Comparison of ENCODE assay signal across 15 cellular contexts in the genomic region with DNA sequence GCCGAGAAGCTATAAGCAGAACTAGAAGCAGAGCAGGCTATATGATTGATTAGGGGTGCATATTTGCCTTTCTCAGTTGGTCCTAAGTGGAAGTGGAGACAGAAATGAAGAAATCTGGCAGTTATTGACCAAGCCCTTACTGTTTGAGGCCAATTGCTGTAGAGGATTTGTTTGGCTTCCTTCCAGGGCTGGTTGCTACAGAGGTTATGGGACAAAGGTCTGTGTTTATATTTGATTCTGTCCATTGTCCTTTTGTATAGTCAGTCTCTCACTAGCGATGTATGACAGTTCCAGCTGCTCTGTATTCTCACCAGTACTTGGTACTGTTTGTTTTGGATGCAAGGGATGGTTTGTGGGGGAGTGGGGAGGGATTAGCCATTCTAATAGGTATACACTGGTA. TPM values are rescaled to one million over a fixed set of nuclear protein-coding genes. Genes with fewer than 3 reads are reported as not detected.
DNase-seq lines count a peak whose midpoint lies in the region; ATAC-seq and TF ChIP-seq lines count a peak whose summit lies in the region.
"Had no signal": no experiment of that assay in that cellular context is flagged by ENCODE, and none has a peak within 500 bp of the region (broad histone marks: within the 10 kb centered on the region; RNA-seq: fewer than 3 reads in every experiment).

No MANE protein-coding gene starts in this region.

- intact Hi-C loops in transverse colon (cut with DNase I; ENCODE audit: low total_unique reads): no loop called here

- no peak for TF ChIP-seq EP300 in transverse colon (IDR thresholded peaks at IDR 0.05; ENCODE audit: low read depth)

- H3K27ac ChIP-seq in transverse colon: peak overlapping the region; percentile 27 to 66 (median 54)
- H3K27ac ChIP-seq: heart left ventricle, left ventricle myocardium inferior, stomach had no signal

- H3K9me3 ChIP-seq in transverse colon: no peaks in the 10 kb centered on the region
- H3K9me3 ChIP-seq: heart left ventricle, left ventricle myocardium inferior, stomach had no signal

- ATAC-seq in WTC11 (no peak), GM18870 (IDR thresholded peaks at IDR 0.05; ENCODE audit: unreplicated experiment) (no peak)
- ATAC-seq: HCT116, heart left ventricle had no signal

- H3K36me3 Mint-ChIP-seq in WTC11: no peaks in the 10 kb centered on the region
- H3K36me3 Mint-ChIP-seq: CD4-positive, alpha-beta memory T cell had no signal

- no peak overlapping the region for H3K4me3 Mint-ChIP-seq in WTC11
- H3K4me3 Mint-ChIP-seq: CD4-positive, alpha-beta memory T cell had no signal

- H3K27me3 ChIP-seq in transverse colon: peaks cover 5% of the 10 kb centered on the region

- H3K27ac Mint-ChIP-seq in WTC11: no peak overlapping the region
- H3K27ac Mint-ChIP-seq: CD4-positive, alpha-beta memory T cell had no signal

- H3K4me1 ChIP-seq in transverse colon: peaks cover 0 to 23% (median 14%) of the 10 kb centered on the region in 4 donors
- H3K4me1 ChIP-seq: heart left ventricle, left ventricle myocardium inferior had no signal

- H3K9me3 Mint-ChIP-seq in WTC11: peaks cover 6% of the 10 kb centered on the region
- H3K9me3 Mint-ChIP-seq: CD4-positive, alpha-beta memory T cell had no signal

- DNase-seq in HuH-7.5 (ENCODE audit: low spot score) (peak; percentile 43), NCI-H2196 treated with DMSO at 0.1 percent for 48 hours (lab: John Stamatoyannopoulos, UW; ENCODE audit: unreplicated experiment) (peak; percentile 35), WTC11 (ENCODE audit: low spot score) (no peak), transverse colon (peak; percentile 63), NCI-H1694 (lab: John Stamatoyannopoulos, UW) (no peak), H4 (ENCODE audit: low spot score) (no peak)
- DNase-seq: activated CD4-positive, CD25-positive, alpha-beta regulatory T cell treated with anti-CD3 and anti-CD28 coated beads, Interleukin-2, amount 50 U/mL, for 72 hours; CD4-positive, alpha-beta memory T cell; heart left ventricle; left ventricle myocardium inferior; stomach had no signal

- in situ Hi-C loops in transverse colon (cut with MboI; ENCODE audit: low pct_ligation_motif_present in 1 of 4, low pct_unique_long_range_greater_than_20kb in 1 of 4, low sequenced_read_pairs in 3 of 4): loop anchor here in 1 of 4 donors (25.0 kb wide), 1 partner anchor 211 kb away; the partner anchor contains the start of gene SPNS3

- peaks cover 20% of the 10 kb centered on the region for H3K27me3 Mint-ChIP-seq in WTC11 (ENCODE audit: low read depth)

- no peak for TF ChIP-seq POLR2A in transverse colon (IDR thresholded peaks at IDR 0.05)

- POLR2A ChIA-PET in WTC11 (lab: Charles Lee): no interaction called here

- peaks cover 8% of the 10 kb centered on the region for H3K4me1 Mint-ChIP-seq in WTC11
- H3K4me1 Mint-ChIP-seq: CD4-positive, alpha-beta memory T cell had no signal

- CTCF ChIA-PET in WTC11 (lab: Charles Lee): no interaction called here

- WGBS in transverse colon (ENCODE audit: low coverage in 1 of 2), 2 donors: 10 to 33% methylated on average over 1 to 2 of the region's 2 CpGs

- TF ChIP-seq CTCF in WTC11 (IDR thresholded peaks at IDR 0.05): no peak
- TF ChIP-seq CTCF in transverse colon (IDR thresholded peaks at IDR 0.05): no peak

- H3K4me3 ChIP-seq in transverse colon: no peak overlapping the region
- H3K4me3 ChIP-seq: heart left ventricle, left ventricle myocardium inferior, stomach had no signal

- no peaks in the 10 kb centered on the region for H3K36me3 ChIP-seq in transverse colon
- H3K36me3 ChIP-seq: heart left ventricle, left ventricle myocardium inferior, stomach had no signal

TF ChIP-seq in WTC11, 78 proteins besides CTCF, POLR2A, EP300 and RAD21:
- TF ChIP-seq MXD4 (CRISPR knock-in tag; IDR thresholded peaks at IDR 0.05; ENCODE audit: borderline replicate concordance) (no peak), ZBTB43 (CRISPR knock-in tag; IDR thresholded peaks at IDR 0.05) (no peak), GABPB1 (CRISPR knock-in tag; IDR thresholded peaks at IDR 0.05) (0 out of 2 replicates have a peak, but pooled peaks have one; percentile 28)

RNA-seq across cellular contexts. Expression of gene ALOX15, which starts 7.3 kb away (rescaled TPM):
- total RNA-seq in WTC11 (2021) (0.32 to 0.82 TPM (median 0.50 TPM) in 3 replicates), transverse colon (under 1 TPM in 2 of 4 donors, not detected in 2; 0.41 to 0.48 TPM)
- total RNA-seq in H4 (2014; rRNA removed; shearing (Covaris generic)): not detected in 2 replicates
- total RNA-seq: epithelial cell of proximal tubule, M059J had no signal

RNA-seq across cellular contexts. Expression of gene PELP1, which starts 55.2 kb away (rescaled TPM):
- total RNA-seq in WTC11 (2021) (177 to 218 TPM (median 178 TPM) in 3 replicates), transverse colon (10 to 100 TPM; 12.3 to 42.2 (median 16.1) TPM)
- 4.1 and 4.4 TPM in 2 replicates for total RNA-seq in H4 (2014; rRNA removed; shearing (Covaris generic))

Comparison
In these comparisons a context has a peak if more than half of its experiments do, and no peak if none do; other contexts are left out.
1. DNase-seq: peak in HuH-7.5 (single experiment), NCI-H2196 treated with DMSO at 0.1 percent for 48 hours (single experiment) and transverse colon (single experiment); none in WTC11 (single experiment), NCI-H1694 (single experiment) and H4 (single experiment).